ENCODE assay signal across 8 cellular contexts in the genomic region with DNA sequence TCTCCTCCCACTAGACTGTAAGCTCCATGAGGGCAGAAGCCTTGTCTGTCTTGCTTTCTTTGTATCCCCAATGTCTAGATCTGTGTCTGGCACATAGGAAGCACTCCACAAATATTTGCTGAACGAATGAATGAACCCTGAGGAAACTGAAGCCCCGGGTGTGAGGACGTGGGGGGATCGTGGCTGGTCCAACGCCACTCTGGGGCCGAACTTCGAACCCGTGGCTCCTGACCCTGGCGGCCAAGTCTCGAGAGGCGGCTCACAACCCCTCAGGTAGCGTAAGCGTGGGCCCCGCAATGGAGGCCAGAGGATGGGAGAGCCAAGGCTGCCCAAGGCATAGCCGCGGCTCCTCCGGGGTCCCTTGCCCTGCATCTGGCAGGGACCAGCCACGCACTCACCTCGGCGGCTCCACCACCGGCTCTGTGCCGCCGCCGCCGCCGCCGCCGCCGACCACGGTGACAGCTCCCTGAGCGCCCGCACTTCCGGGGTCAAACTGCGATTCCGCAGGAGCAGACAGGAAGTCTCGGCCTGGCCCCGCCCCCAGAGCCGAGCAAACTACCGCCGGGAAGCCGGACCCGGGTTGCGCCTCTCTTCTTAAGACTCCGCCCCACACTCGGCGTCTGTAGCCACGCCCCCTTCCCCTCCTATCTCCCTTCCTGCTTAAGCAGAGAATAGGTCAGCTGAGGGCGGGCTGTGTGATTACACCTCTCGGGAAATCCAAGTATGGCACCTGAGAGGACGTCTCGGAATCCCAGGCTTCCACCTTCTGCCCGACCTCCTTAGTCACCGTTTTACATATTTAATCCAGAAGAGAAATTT. TPM values are rescaled to one million over a fixed set of nuclear protein-coding genes. Genes with fewer than 3 reads are reported as not detected.
DNase-seq lines count a peak whose midpoint lies in the region; ATAC-seq and TF ChIP-seq lines count a peak whose summit lies in the region.

A gene with protein sequence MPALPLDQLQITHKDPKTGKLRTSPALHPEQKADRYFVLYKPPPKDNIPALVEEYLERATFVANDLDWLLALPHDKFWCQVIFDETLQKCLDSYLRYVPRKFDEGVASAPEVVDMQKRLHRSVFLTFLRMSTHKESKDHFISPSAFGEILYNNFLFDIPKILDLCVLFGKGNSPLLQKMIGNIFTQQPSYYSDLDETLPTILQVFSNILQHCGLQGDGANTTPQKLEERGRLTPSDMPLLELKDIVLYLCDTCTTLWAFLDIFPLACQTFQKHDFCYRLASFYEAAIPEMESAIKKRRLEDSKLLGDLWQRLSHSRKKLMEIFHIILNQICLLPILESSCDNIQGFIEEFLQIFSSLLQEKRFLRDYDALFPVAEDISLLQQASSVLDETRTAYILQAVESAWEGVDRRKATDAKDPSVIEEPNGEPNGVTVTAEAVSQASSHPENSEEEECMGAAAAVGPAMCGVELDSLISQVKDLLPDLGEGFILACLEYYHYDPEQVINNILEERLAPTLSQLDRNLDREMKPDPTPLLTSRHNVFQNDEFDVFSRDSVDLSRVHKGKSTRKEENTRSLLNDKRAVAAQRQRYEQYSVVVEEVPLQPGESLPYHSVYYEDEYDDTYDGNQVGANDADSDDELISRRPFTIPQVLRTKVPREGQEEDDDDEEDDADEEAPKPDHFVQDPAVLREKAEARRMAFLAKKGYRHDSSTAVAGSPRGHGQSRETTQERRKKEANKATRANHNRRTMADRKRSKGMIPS (minus strand): TSS at position 495 of the 819 bp plus-strand sequence. CDS start 5,949 bp downstream, outside the sequence.

- peak within 1 kb of the TSS; percentile 93 for H2AFZ ChIP-seq in fibroblast of lung (ENCODE audit: low read length)

- no peaks in the 10 kb centered on the region for H3K27me3 Mint-ChIP-seq in activated T-helper 2 cell treated with anti-CD3 and anti-CD28 coated beads, Interferon-gamma antibody, Interleukin-2, Interleukin-4, amounts not matched to agents 10 μg/mL and 5 μg/mL and 100 μg/mL, durations not matched to agents 14 hours and 24 hours and 36 hours (ENCODE audit: low read depth)
- H3K27me3 Mint-ChIP-seq in naive thymus-derived CD4-positive, alpha-beta T cell, result no peaks in the 10 kb centered on the region
- peaks cover 0 to 5% of the 10 kb centered on the region in 2 donors for H3K27me3 Mint-ChIP-seq in stimulated activated naive B cell treated with anti-CD40 and anti-IgM and Interleukin-4, amounts not matched to agents 10 μg/mL and 1 μg/mL and 100 μg/mL, for 72 hours

- no peaks in the 10 kb centered on the region for H3K9me3 ChIP-seq in fibroblast of lung (ENCODE audit: control insufficient read depth, insufficient read depth, low read depth, low read length)
- no peaks in the 10 kb centered on the region for H3K9me3 ChIP-seq in naive thymus-derived CD4-positive, alpha-beta T cell (ENCODE audit: control insufficient read depth in 2 of 3, low read length in 3 of 3)

- intact Hi-C loops in activated T-helper 2 cell treated with anti-CD3 and anti-CD28 coated beads, Interferon-gamma antibody, Interleukin-2, Interleukin-4, amounts not matched to agents 10 μg/mL and 5 μg/mL and 100 μg/mL, durations not matched to agents 14 hours and 24 hours and 36 hours (cut with micrococcal nuclease), result loop anchor here (1.0 to 10.0 kb wide), 4 partner anchors 45 to 587 kb away; a partner anchor contains a TSS
- intact Hi-C loops in naive thymus-derived CD4-positive, alpha-beta T cell (cut with micrococcal nuclease), result loop anchor here (1.0 to 5.0 kb wide), 8 partner anchors 45 to 829 kb away; a partner anchor contains a TSS

- H3K4me1 ChIP-seq in fibroblast of lung (ENCODE audit: control insufficient read depth, extremely low read depth, insufficient read depth, low read length), result peaks cover 2% of the 10 kb centered on the region
- peaks cover 12 to 22% of the 10 kb centered on the region in 2 donors for H3K4me1 ChIP-seq in naive thymus-derived CD4-positive, alpha-beta T cell (ENCODE audit: control insufficient read depth in 2 of 2, insufficient read depth in 2 of 2, low read length in 2 of 2)

- H3K27ac Mint-ChIP-seq in activated T-helper 2 cell treated with anti-CD3 and anti-CD28 coated beads, Interferon-gamma antibody, Interleukin-2, Interleukin-4, amounts not matched to agents 10 μg/mL and 5 μg/mL and 100 μg/mL, durations not matched to agents 14 hours and 24 hours and 36 hours, result peak within 1 kb of the TSS; percentile 84
- H3K27ac Mint-ChIP-seq in naive thymus-derived CD4-positive, alpha-beta T cell, result peak within 1 kb of the TSS; percentile 94 to 99 (median 95)
- H3K27ac Mint-ChIP-seq in stimulated activated naive B cell treated with anti-CD40 and anti-IgM and Interleukin-4, amounts not matched to agents 10 μg/mL and 1 μg/mL and 100 μg/mL, for 72 hours, result peak within 1 kb of the TSS; percentile 98

- H3K4me3 ChIP-seq in LNCaP clone FGC (ENCODE audit: low read depth, low read length) (peak within 1 kb of the TSS; percentile 98), fibroblast of lung (replicated peaks in 1 of 4; ENCODE audit: control extremely low read depth in 1 of 4, insufficient read depth in 1 of 4, low read depth in 3 of 4, low read length in 4 of 4) (peak within 1 kb of the TSS; percentile 93 to 100 (median 100))
- H3K4me3 ChIP-seq in naive thymus-derived CD4-positive, alpha-beta T cell (ENCODE audit: low read length), result peak within 1 kb of the TSS; percentile 98

- peak within 1 kb of the TSS; percentile 78 for H3K9ac ChIP-seq in fibroblast of lung (ENCODE audit: insufficient read depth, low read length)

- peak within 1 kb of the TSS; percentile 91 for H3K4me3 Mint-ChIP-seq in activated T-helper 2 cell treated with anti-CD3 and anti-CD28 coated beads, Interferon-gamma antibody, Interleukin-2, Interleukin-4, amounts not matched to agents 10 μg/mL and 5 μg/mL and 100 μg/mL, durations not matched to agents 14 hours and 24 hours and 36 hours (ENCODE audit: low read depth)
- H3K4me3 Mint-ChIP-seq in naive thymus-derived CD4-positive, alpha-beta T cell, result peak within 1 kb of the TSS; percentile 89 to 99 (median 95)
- H3K4me3 Mint-ChIP-seq in stimulated activated naive B cell treated with anti-CD40 and anti-IgM and Interleukin-4, amounts not matched to agents 10 μg/mL and 1 μg/mL and 100 μg/mL, for 72 hours, result peak within 1 kb of the TSS; percentile 89 to 98

- H4K20me1 ChIP-seq in fibroblast of lung (ENCODE audit: control insufficient read depth, extremely low read depth, insufficient read depth, low read length), result no peaks in the 10 kb centered on the region

- H3K27ac ChIP-seq in RWPE1, result peak within 1 kb of the TSS; percentile 72
- peak within 1 kb of the TSS; percentile 86 for H3K27ac ChIP-seq in fibroblast of lung (ENCODE audit: insufficient read depth, low read length)
- peak within 1 kb of the TSS; percentile 79 for H3K27ac ChIP-seq in naive thymus-derived CD4-positive, alpha-beta T cell (ENCODE audit: low read depth, low read length)

- H3K79me2 ChIP-seq in fibroblast of lung (ENCODE audit: control insufficient read depth, insufficient read depth, low read length), result peaks cover 14% of the 10 kb centered on the region

- TF ChIP-seq CTCF in LNCaP clone FGC (IDR thresholded peaks at IDR 0.05; ENCODE audit: control insufficient read depth, extremely low read depth, insufficient read depth), result no peak
- no peak for TF ChIP-seq CTCF in RWPE1 (conservative IDR thresholded peaks at IDR 0.05; ENCODE audit: low read depth)
- TF ChIP-seq CTCF in fibroblast of lung (conservative IDR thresholded peaks at IDR 0.05 in 1 of 2, IDR thresholded peaks at IDR 0.05 in 1 of 2; ENCODE audit: low read depth in 1 of 2, low read length in 2 of 2), result no peak

- DNase-seq in Daoy (ENCODE audit: low read depth) (peak; percentile 98), GOT3 (lab: John Stamatoyannopoulos, UW) (peak; percentile 91), LNCaP clone FGC (ENCODE audit: low read depth) (peak; percentile 95), RWPE1 (ENCODE audit: low spot score) (peak; percentile 93), fibroblast of lung (ENCODE audit: low read depth in 2 of 2) (peak; percentile 93 to 95)
- peak; percentile 99 for DNase-seq in activated T-helper 2 cell treated with anti-CD3 and anti-CD28 coated beads, Interferon-gamma antibody, Interleukin-2, Interleukin-4, amounts not matched to agents 10 μg/mL and 5 μg/mL and 100 μg/mL, durations not matched to agents 14 hours and 24 hours and 36 hours (ENCODE audit: low spot score)
- peak; percentile 93 to 98 (median 97) for DNase-seq in naive thymus-derived CD4-positive, alpha-beta T cell
- DNase-seq in stimulated activated naive B cell treated with anti-CD40 and anti-IgM and Interleukin-4, amounts not matched to agents 10 μg/mL and 1 μg/mL and 100 μg/mL, for 72 hours, result peak; percentile 98

- no peaks in the 10 kb centered on the region for H3K27me3 ChIP-seq in fibroblast of lung (ENCODE audit: control insufficient read depth, insufficient read depth, low read length)
- H3K27me3 ChIP-seq in naive thymus-derived CD4-positive, alpha-beta T cell (ENCODE audit: control insufficient read depth in 2 of 2, insufficient read depth in 2 of 2, low read length in 2 of 2), result no peaks in the 10 kb centered on the region

- H3K36me3 ChIP-seq in fibroblast of lung (ENCODE audit: control insufficient read depth, insufficient read depth, low read length), result no peaks in the 10 kb centered on the region
- peaks cover 0 to 19% (median 5%) of the 10 kb centered on the region in 3 experiments for H3K36me3 ChIP-seq in naive thymus-derived CD4-positive, alpha-beta T cell (ENCODE audit: control insufficient read depth in 2 of 3, insufficient read depth in 3 of 3, low read length in 3 of 3)

- peaks cover 20% of the 10 kb centered on the region for H3K36me3 Mint-ChIP-seq in activated T-helper 2 cell treated with anti-CD3 and anti-CD28 coated beads, Interferon-gamma antibody, Interleukin-2, Interleukin-4, amounts not matched to agents 10 μg/mL and 5 μg/mL and 100 μg/mL, durations not matched to agents 14 hours and 24 hours and 36 hours (ENCODE audit: low read depth)
- peaks cover 3 to 15% (median 12%) of the 10 kb centered on the region in 5 donors for H3K36me3 Mint-ChIP-seq in naive thymus-derived CD4-positive, alpha-beta T cell
- H3K36me3 Mint-ChIP-seq in stimulated activated naive B cell treated with anti-CD40 and anti-IgM and Interleukin-4, amounts not matched to agents 10 μg/mL and 1 μg/mL and 100 μg/mL, for 72 hours, result peaks cover 9 to 23% of the 10 kb centered on the region in 2 donors

- POLR2A ChIA-PET in RWPE1 (lab: Yijun Ruan, JAX; ENCODE audit: low non-redundant PET), result no interaction called here
- POLR2A ChIA-PET in naive thymus-derived CD4-positive, alpha-beta T cell (lab: Charles Lee), result interaction anchor here (0.6 to 1.6 kb wide), 10 partner anchors 9 to 519 kb away, joined by 3 to 7 read pairs (median 4); a partner anchor contains a TSS

- H3K4me1 Mint-ChIP-seq in activated T-helper 2 cell treated with anti-CD3 and anti-CD28 coated beads, Interferon-gamma antibody, Interleukin-2, Interleukin-4, amounts not matched to agents 10 μg/mL and 5 μg/mL and 100 μg/mL, durations not matched to agents 14 hours and 24 hours and 36 hours (ENCODE audit: low read depth), result peaks cover 26% of the 10 kb centered on the region
- H3K4me1 Mint-ChIP-seq in naive thymus-derived CD4-positive, alpha-beta T cell, result peaks cover 31 to 55% (median 45%) of the 10 kb centered on the region in 7 donors
- peaks cover 16 to 31% of the 10 kb centered on the region in 2 donors for H3K4me1 Mint-ChIP-seq in stimulated activated naive B cell treated with anti-CD40 and anti-IgM and Interleukin-4, amounts not matched to agents 10 μg/mL and 1 μg/mL and 100 μg/mL, for 72 hours

- H3K4me2 ChIP-seq in fibroblast of lung (ENCODE audit: extremely low read depth, insufficient read depth, low read length), result peak within 1 kb of the TSS; percentile 99

- peak; percentile 100 for ATAC-seq in naive thymus-derived CD4-positive, alpha-beta T cell
- ATAC-seq in stimulated activated naive B cell treated with anti-CD40 and anti-IgM and Interleukin-4, amounts not matched to agents 10 μg/mL and 1 μg/mL and 100 μg/mL, for 72 hours (replicated peaks), result peak; percentile 98 to 99

- CTCF ChIA-PET in RWPE1 (lab: Yijun Ruan, JAX), result interaction anchor here (0.5 kb wide), 1 partner anchor 334 kb away, joined by 3 read pairs; no protein-coding TSS in a partner anchor
- CTCF ChIA-PET in naive thymus-derived CD4-positive, alpha-beta T cell (lab: Charles Lee), result interaction anchor here (0.6 kb wide), 1 partner anchor 33 kb away, joined by 3 read pairs; no protein-coding TSS in a partner anchor

- no peaks in the 10 kb centered on the region for H3K9me3 Mint-ChIP-seq in activated T-helper 2 cell treated with anti-CD3 and anti-CD28 coated beads, Interferon-gamma antibody, Interleukin-2, Interleukin-4, amounts not matched to agents 10 μg/mL and 5 μg/mL and 100 μg/mL, durations not matched to agents 14 hours and 24 hours and 36 hours
- peaks cover 0 to 1% (median 0%) of the 10 kb centered on the region in 11 donors for H3K9me3 Mint-ChIP-seq in naive thymus-derived CD4-positive, alpha-beta T cell
- H3K9me3 Mint-ChIP-seq in stimulated activated naive B cell treated with anti-CD40 and anti-IgM and Interleukin-4, amounts not matched to agents 10 μg/mL and 1 μg/mL and 100 μg/mL, for 72 hours, result no peaks in the 10 kb centered on the region

RNA-seq across cellular contexts. Expression of the gene that starts here (rescaled TPM):
- 35.2 and 35.3 TPM in 2 replicates for total RNA-seq in Daoy (2014; rRNA removed; shearing (Covaris generic))
- 69.8 and 74.9 TPM in 2 replicates for total RNA-seq in activated T-helper 2 cell treated with anti-CD3 and anti-CD28 coated beads, Interferon-gamma antibody, Interleukin-2, Interleukin-4, amounts not matched to agents 10 μg/mL and 5 μg/mL and 100 μg/mL, durations not matched to agents 14 hours and 24 hours and 36 hours
- total RNA-seq in fibroblast of lung, result 19.8 and 23.8 TPM in 2 replicates
- polyA plus RNA-seq in fibroblast of lung, result 30.5 and 41.2 TPM in 2 replicates
- 46.2 and 50.9 TPM in 2 replicates for polyA plus RNA-seq in fibroblast of lung (2012)
- polyA minus RNA-seq in fibroblast of lung (ENCODE audit: low replicate concordance), result 92.2 and 187 TPM in 2 replicates
- 100 to 1,000 TPM in 1 of 5 experiments, 10 to 100 TPM in 4; 90.2 to 101 (median 93.8) TPM for total RNA-seq in naive thymus-derived CD4-positive, alpha-beta T cell
- polyA plus RNA-seq in naive thymus-derived CD4-positive, alpha-beta T cell, result 10 to 100 TPM; 48.7 to 79.3 TPM

Comparison
In these comparisons a context has a peak if more than half of its experiments do, and no peak if none do; other contexts are left out.
1. Peak in every context shown above with its lines: DNase-seq, ATAC-seq, H3K4me3 ChIP-seq and H3K27ac ChIP-seq.